8 cellular contexts compared by ENCODE assay signal in genomic region chr7:5423844-5424688, GRCh38. TPM values are rescaled to one million over a fixed set of nuclear protein-coding genes. Genes with fewer than 3 reads are reported as not detected.
DNase-seq lines count a peak whose midpoint lies in the region; ATAC-seq and TF ChIP-seq lines count a peak whose summit lies in the region.

No MANE protein-coding gene starts in this region.

- peak overlapping the region; percentile 65 for H3K4me3 Mint-ChIP-seq in activated CD4-positive, alpha-beta memory T cell treated with anti-CD3 and anti-CD28 coated beads for 36 hours
- peak overlapping the region; percentile 98 for H3K4me3 Mint-ChIP-seq in mesothelial cell of epicardium

- peaks cover 52% of the 10 kb centered on the region for H3K27me3 Mint-ChIP-seq in activated CD4-positive, alpha-beta memory T cell treated with anti-CD3 and anti-CD28 coated beads for 36 hours
- H3K27me3 Mint-ChIP-seq in mesothelial cell of epicardium (ENCODE audit: low read depth): no peaks in the 10 kb centered on the region

- DNase-seq in CMK (ENCODE audit: low read depth): peak; percentile 88
- DNase-seq in NCI-H510A treated with DMSO at 0.1 percent for 48 hours (lab: John Stamatoyannopoulos, UW): peak; percentile 97
- peak; percentile 70 for DNase-seq in activated CD4-positive, alpha-beta memory T cell treated with anti-CD3 and anti-CD28 coated beads for 36 hours
- peak; percentile 91 to 96 for DNase-seq in mesothelial cell of epicardium (ENCODE audit: low spot score in 2 of 2, unreplicated experiment in 2 of 2)
- DNase-seq in superior temporal gyrus (ENCODE audit: extremely low spot score): peak; percentile 99

- CTCF ChIA-PET in activated CD4-positive, alpha-beta memory T cell treated with anti-CD3 and anti-CD28 coated beads for 36 hours (lab: Charles Lee): interaction anchor here (1.1 to 1.9 kb wide), 3 partner anchors 9 to 70 kb away, joined by 3 to 10 read pairs (median 5); no protein-coding TSS in a partner anchor

- H3K4me1 Mint-ChIP-seq in activated CD4-positive, alpha-beta memory T cell treated with anti-CD3 and anti-CD28 coated beads for 36 hours (ENCODE audit: low read depth): peaks cover 44% of the 10 kb centered on the region
- peaks cover 11% of the 10 kb centered on the region for H3K4me1 Mint-ChIP-seq in mesothelial cell of epicardium

- no peaks in the 10 kb centered on the region for H3K36me3 Mint-ChIP-seq in activated CD4-positive, alpha-beta memory T cell treated with anti-CD3 and anti-CD28 coated beads for 36 hours
- H3K36me3 Mint-ChIP-seq in mesothelial cell of epicardium: no peaks in the 10 kb centered on the region

- ATAC-seq in HG03354 (IDR thresholded peaks at IDR 0.05; ENCODE audit: poor library complexity, severe bottlenecking, unreplicated experiment) (peak; percentile 33), esophagus mucosa (peak; percentile 45), GM19455 (IDR thresholded peaks at IDR 0.05; ENCODE audit: unreplicated experiment) (no peak)

- POLR2A ChIA-PET in activated CD4-positive, alpha-beta memory T cell treated with anti-CD3 and anti-CD28 coated beads for 36 hours (lab: Charles Lee): no interaction called here

- H3K9me3 Mint-ChIP-seq in activated CD4-positive, alpha-beta memory T cell treated with anti-CD3 and anti-CD28 coated beads for 36 hours: no peaks in the 10 kb centered on the region
- no peaks in the 10 kb centered on the region for H3K9me3 Mint-ChIP-seq in mesothelial cell of epicardium

- no peak overlapping the region for H3K27ac Mint-ChIP-seq in activated CD4-positive, alpha-beta memory T cell treated with anti-CD3 and anti-CD28 coated beads for 36 hours
- peak overlapping the region; percentile 100 for H3K27ac Mint-ChIP-seq in mesothelial cell of epicardium

- intact Hi-C loops in activated CD4-positive, alpha-beta memory T cell treated with anti-CD3 and anti-CD28 coated beads for 36 hours (cut with micrococcal nuclease): loop anchor here (2.0 kb wide), 1 partner anchor 27 kb away; no protein-coding TSS in a partner anchor

- TF ChIP-seq CTCF in mesothelial cell of epicardium (IDR thresholded peaks at IDR 0.05; ENCODE audit: unreplicated experiment): no peak

RNA-seq across cellular contexts. Expression of gene TNRC18, which starts 0.4 kb away (rescaled TPM):
- total RNA-seq in activated CD4-positive, alpha-beta memory T cell treated with anti-CD3 and anti-CD28 coated beads for 36 hours: 10 to 100 TPM; 37.3 to 40.4 TPM
- total RNA-seq in esophagus mucosa: 26.2 TPM
- 151 to 171 TPM (median 166 TPM) in 3 replicates for total RNA-seq in mesothelial cell of epicardium
